In genomic region chr12:24478254-24478653, GRCh38 we compare ENCODE assay signal across 1 cellular context.
TF ChIP-seq lines count a peak whose summit lies in the region.

No MANE protein-coding gene starts in this region.

TF ChIP-seq in GM23338, 12 proteins besides CTCF, POLR2A, EP300 and RAD21 (continued from another document):
- TF ChIP-seq ZNF462 (CRISPR knock-in tag; IDR thresholded peaks at IDR 0.05): no peak
- TF ChIP-seq EZH2 (IDR thresholded peaks at IDR 0.05; ENCODE audit: low read depth, unreplicated experiment): no peak
- TF ChIP-seq EZH2phosphoT487 (IDR thresholded peaks at IDR 0.05; ENCODE audit: unreplicated experiment): no peak
- no peak for TF ChIP-seq CREB1 (CRISPR knock-in tag; IDR thresholded peaks at IDR 0.05; ENCODE audit: low read depth)
- TF ChIP-seq REST (IDR thresholded peaks at IDR 0.05; ENCODE audit: unreplicated experiment): no peak
- no peak for TF ChIP-seq JUNB (IDR thresholded peaks at IDR 0.05; ENCODE audit: unreplicated experiment)
- TF ChIP-seq NANOG (IDR thresholded peaks at IDR 0.05; ENCODE audit: borderline replicate concordance): no peak
